ENCODE assay signal across 9 cellular contexts in the genomic region with DNA sequence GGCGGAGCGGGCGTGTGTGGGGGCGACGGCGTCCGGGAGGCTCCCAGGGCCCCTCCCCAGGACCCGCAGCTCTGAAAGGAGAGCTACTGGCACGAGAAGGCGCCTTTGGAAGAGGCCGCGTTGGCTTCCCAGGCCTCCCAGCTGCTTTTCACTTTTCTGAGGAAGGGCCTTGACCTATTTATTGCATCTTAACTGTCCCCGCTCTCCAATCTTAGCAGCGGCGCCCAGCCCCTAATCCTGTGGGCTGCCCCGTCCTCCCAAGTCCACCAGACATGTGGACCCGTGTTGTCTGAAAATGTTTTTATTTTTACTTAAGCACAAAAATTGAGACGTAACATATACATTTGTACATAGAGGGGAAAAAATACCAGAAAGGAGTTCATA. TPM values are rescaled to one million over a fixed set of nuclear protein-coding genes. Genes with fewer than 3 reads are reported as not detected.
DNase-seq lines count a peak whose midpoint lies in the region; ATAC-seq and TF ChIP-seq lines count a peak whose summit lies in the region.
"Had no signal": no experiment of that assay in that cellular context is flagged by ENCODE, and none has a peak within 500 bp of the region (broad histone marks: within the 10 kb centered on the region; RNA-seq: fewer than 3 reads in every experiment).

No MANE protein-coding gene starts in this region.

- H3K36me3 Mint-ChIP-seq in activated naive CD4-positive, alpha-beta T cell treated with anti-CD3 and anti-CD28 coated beads for 36 hours (ENCODE audit: low read depth) = peaks cover 15% of the 10 kb centered on the region
- H3K36me3 Mint-ChIP-seq in memory B cell = peaks cover 7% of the 10 kb centered on the region

- H3K9me3 ChIP-seq in body of pancreas = no peaks in the 10 kb centered on the region
- H3K9me3 ChIP-seq in upper lobe of left lung = no peaks in the 10 kb centered on the region

- intact Hi-C loops in activated naive CD4-positive, alpha-beta T cell treated with anti-CD3 and anti-CD28 coated beads for 36 hours (cut with micrococcal nuclease) = loop anchor here (1.0 to 10.0 kb wide), 9 partner anchors 30 to 379 kb away; a partner anchor contains a TSS
- intact Hi-C loops in body of pancreas (cut with DNase I) = loop anchor here (10.0 kb wide), 1 partner anchor 61 kb away; a partner anchor contains a TSS

- TF ChIP-seq CTCF in body of pancreas (IDR thresholded peaks at IDR 0.05) = peak in 2 of 7 experiments; percentile 0 to 7
- TF ChIP-seq CTCF in upper lobe of left lung (IDR thresholded peaks at IDR 0.05) = peak in 1 of 6 experiments; percentile 45

- H3K27ac ChIP-seq in body of pancreas (peak overlapping the region; percentile 78 to 88 (median 82)), upper lobe of left lung (peak overlapping the region; percentile 79 to 91 (median 88))

- peaks cover 44% of the 10 kb centered on the region for H3K4me1 Mint-ChIP-seq in activated naive CD4-positive, alpha-beta T cell treated with anti-CD3 and anti-CD28 coated beads for 36 hours (ENCODE audit: low read depth)
- peaks cover 44% of the 10 kb centered on the region for H3K4me1 Mint-ChIP-seq in memory B cell

- H3K4me1 ChIP-seq in body of pancreas = peaks cover 21% of the 10 kb centered on the region
- peaks cover 11 to 36% (median 20%) of the 10 kb centered on the region in 4 donors for H3K4me1 ChIP-seq in upper lobe of left lung

- H3K27ac Mint-ChIP-seq in activated naive CD4-positive, alpha-beta T cell treated with anti-CD3 and anti-CD28 coated beads for 36 hours = peak overlapping the region; percentile 89
- H3K27ac Mint-ChIP-seq in memory B cell = peak overlapping the region; percentile 94

- no peaks in the 10 kb centered on the region for H3K9me3 Mint-ChIP-seq in activated naive CD4-positive, alpha-beta T cell treated with anti-CD3 and anti-CD28 coated beads for 36 hours
- no peaks in the 10 kb centered on the region for H3K9me3 Mint-ChIP-seq in memory B cell

- no peak for DNase-seq in activated naive CD4-positive, alpha-beta T cell treated with anti-CD3 and anti-CD28 coated beads for 36 hours
- no peak for DNase-seq in activated naive CD4-positive, alpha-beta T cell (lab: John Stamatoyannopoulos, UW)
- DNase-seq in body of pancreas (no peak), memory B cell (ENCODE audit: low spot score in 2 of 2) (no peak), upper lobe of left lung (no peak), NCI-H146 (lab: John Stamatoyannopoulos, UW) (no peak)

- no peak for ATAC-seq in body of pancreas
- no peak for ATAC-seq in memory B cell (ENCODE audit: low read depth)
- no peak for ATAC-seq in upper lobe of left lung (ENCODE audit: low FRiP score in 2 of 2)
- ATAC-seq in HG02763 (IDR thresholded peaks at IDR 0.05; ENCODE audit: unreplicated experiment) = no peak
- no peak for ATAC-seq in GM18502 (IDR thresholded peaks at IDR 0.05; ENCODE audit: poor library complexity, unreplicated experiment)

- WGBS in body of pancreas, 2 donors = 13 to 56% methylated on average over 6 to 17 of the region's 18 CpGs
- WGBS in upper lobe of left lung, 2 donors = 26 to 28% methylated on average over 11 to 13 of the region's 18 CpGs

- no peaks in the 10 kb centered on the region for H3K27me3 ChIP-seq in body of pancreas
- no peaks in the 10 kb centered on the region for H3K27me3 ChIP-seq in upper lobe of left lung

- H3K4me3 ChIP-seq in body of pancreas (peak overlapping the region in 1 of 2 donors; percentile 1), upper lobe of left lung (peak overlapping the region; percentile 47 to 96 (median 91))

- no peaks in the 10 kb centered on the region for H3K27me3 Mint-ChIP-seq in activated naive CD4-positive, alpha-beta T cell treated with anti-CD3 and anti-CD28 coated beads for 36 hours (ENCODE audit: low read depth)
- no peaks in the 10 kb centered on the region for H3K27me3 Mint-ChIP-seq in memory B cell

- H3K36me3 ChIP-seq in body of pancreas (replicated peaks in 1 of 2; ENCODE audit: insufficient read depth in 1 of 2, low read depth in 2 of 2) (peaks cover 0 to 4% of the 10 kb centered on the region in 2 donors), upper lobe of left lung (peaks cover 14 to 57% (median 44%) of the 10 kb centered on the region in 4 donors)

- TF ChIP-seq POLR2A in body of pancreas (IDR thresholded peaks at IDR 0.05) = no peak
- TF ChIP-seq POLR2A in upper lobe of left lung (IDR thresholded peaks at IDR 0.05) = no peak

- H3K4me3 Mint-ChIP-seq in activated naive CD4-positive, alpha-beta T cell treated with anti-CD3 and anti-CD28 coated beads for 36 hours = peak overlapping the region; percentile 85
- H3K4me3 Mint-ChIP-seq in memory B cell = peak overlapping the region; percentile 91

- no peak for TF ChIP-seq EP300 in upper lobe of left lung (IDR thresholded peaks at IDR 0.05)

- CTCF ChIA-PET in activated naive CD4-positive, alpha-beta T cell treated with anti-CD3 and anti-CD28 coated beads for 36 hours (lab: Charles Lee) = interaction anchor here (1.4 to 1.9 kb wide), 5 partner anchors 10 to 74 kb away, joined by 3 to 13 read pairs (median 10); no protein-coding TSS in a partner anchor

RNA-seq across cellular contexts. Expression of a gene that starts 0.5 kb away (rescaled TPM):
- 10 to 100 TPM; 58.9 to 69.2 TPM for total RNA-seq in activated naive CD4-positive, alpha-beta T cell treated with anti-CD3 and anti-CD28 coated beads for 36 hours
- 10 to 100 TPM; 74.2 to 76.3 TPM for total RNA-seq in body of pancreas
- total RNA-seq in upper lobe of left lung = 100 to 1,000 TPM in 1 of 6 donors, 10 to 100 TPM in 5; 40.6 to 158 (median 65.0) TPM

RNA-seq across cellular contexts. Expression of a gene that starts 17.0 kb away (rescaled TPM):
- total RNA-seq in activated naive CD4-positive, alpha-beta T cell treated with anti-CD3 and anti-CD28 coated beads for 36 hours = not detected
- total RNA-seq in body of pancreas (not detected), upper lobe of left lung (not detected)
- total RNA-seq: ureter had no signal

RNA-seq across cellular contexts. Expression of a gene that starts 29.7 kb away (rescaled TPM):
- 10 to 100 TPM; 60.6 TPM for total RNA-seq in activated naive CD4-positive, alpha-beta T cell treated with anti-CD3 and anti-CD28 coated beads for 36 hours
- 10 to 100 TPM; 33.5 to 36.9 TPM for total RNA-seq in body of pancreas
- 100 to 1,000 TPM in 5 of 6 donors, 10 to 100 TPM in 1; 82.8 to 155 (median 130) TPM for total RNA-seq in upper lobe of left lung

RNA-seq across cellular contexts. Expression of a gene that starts 30.8 kb away (rescaled TPM):
- total RNA-seq in activated naive CD4-positive, alpha-beta T cell treated with anti-CD3 and anti-CD28 coated beads for 36 hours = not detected
- total RNA-seq in body of pancreas (not detected), upper lobe of left lung (1 to 10 TPM in 1 of 6 donors, not detected in 5; 1.0 TPM)
- total RNA-seq: ureter had no signal

RNA-seq across cellular contexts. Expression of a gene that starts 46.4 kb away (rescaled TPM):
- total RNA-seq in activated naive CD4-positive, alpha-beta T cell treated with anti-CD3 and anti-CD28 coated beads for 36 hours = 10 to 100 TPM; 55.2 to 56.1 TPM
- total RNA-seq in body of pancreas = 10 to 100 TPM; 47.5 to 80.4 TPM
- 10 to 100 TPM; 21.0 to 40.6 (median 30.2) TPM for total RNA-seq in upper lobe of left lung
